9 cellular contexts compared by ENCODE assay signal in genomic region chrX:65750674-65751469, GRCh38.
A peak's percentile ranks its signal among the peaks of the same experiment; 100 is the strongest.
DNase-seq lines count a peak whose midpoint lies in the region; ATAC-seq and TF ChIP-seq lines count a peak whose summit lies in the region.
"Had no signal": no experiment of that assay in that cellular context is flagged by ENCODE, and none has a peak within 500 bp of the region (broad histone marks: within the 10 kb centered on the region; RNA-seq: fewer than 3 reads in every experiment).

No MANE protein-coding gene starts in this region.

- POLR2A ChIA-PET in CD4-positive, alpha-beta T cell (lab: Charles Lee) = interaction anchor here (0.7 to 0.9 kb wide), 2 partner anchors 28 to 154 kb away, joined by 3 read pairs; no protein-coding TSS in a partner anchor

- peak overlapping the region; percentile 81 for H3K27ac Mint-ChIP-seq in CD4-positive, alpha-beta T cell
- peak overlapping the region; percentile 32 for H3K27ac Mint-ChIP-seq in activated T-cell treated with anti-CD3 and anti-CD28 coated beads, Interleukin-2, amount 50 U/mL, for 72 hours

- intact Hi-C loops in CD4-positive, alpha-beta T cell (cut with DNase I, micrococcal nuclease) = no loop called here

- no peak overlapping the region for H3K27ac ChIP-seq in CD4-positive, alpha-beta T cell (ENCODE audit: low read depth, low read length)
- H3K27ac ChIP-seq: SK-N-MC had no signal

- peaks cover 65% of the 10 kb centered on the region for H3K4me1 Mint-ChIP-seq in CD4-positive, alpha-beta T cell (ENCODE audit: low read depth)
- peaks cover 64% of the 10 kb centered on the region for H3K4me1 Mint-ChIP-seq in activated T-cell treated with anti-CD3 and anti-CD28 coated beads, Interleukin-2, amount 50 U/mL, for 72 hours (ENCODE audit: low read depth)

- H3K4me3 Mint-ChIP-seq in CD4-positive, alpha-beta T cell = peak overlapping the region; percentile 52
- H3K4me3 Mint-ChIP-seq in activated T-cell treated with anti-CD3 and anti-CD28 coated beads, Interleukin-2, amount 50 U/mL, for 72 hours = peak overlapping the region; percentile 15 to 38

- ATAC-seq in CD4-positive, alpha-beta T cell (ENCODE audit: poor library complexity) = peak; percentile 73
- ATAC-seq in GM19468 (IDR thresholded peaks at IDR 0.05; ENCODE audit: extremely low read depth, unreplicated experiment) (peak; percentile 64), HG03469 (IDR thresholded peaks at IDR 0.05; ENCODE audit: unreplicated experiment) (peak; percentile 79)
- peak; percentile 72 to 74 for ATAC-seq in activated T-cell treated with anti-CD3 and anti-CD28 coated beads, Interleukin-2, amount 50 U/mL, for 72 hours (replicated peaks in 1 of 2)

- no peaks in the 10 kb centered on the region for H3K9me3 Mint-ChIP-seq in CD4-positive, alpha-beta T cell
- peaks cover 2 to 6% of the 10 kb centered on the region in 2 donors for H3K9me3 Mint-ChIP-seq in activated T-cell treated with anti-CD3 and anti-CD28 coated beads, Interleukin-2, amount 50 U/mL, for 72 hours

- no peak for TF ChIP-seq CTCF in CD4-positive, alpha-beta T cell (IDR thresholded peaks at IDR 0.05)

- DNase-seq in CD4-positive, alpha-beta T cell = peak in 4 of 10 experiments; percentile 4 to 12 (median 8)
- DNase-seq in activated T-cell treated with anti-CD3 and anti-CD28 coated beads, Interleukin-2, amount 50 U/mL, for 72 hours = peak; percentile 12 to 35
- DNase-seq in DMS79 (lab: John Stamatoyannopoulos, UW) (no peak), NCI-H82 treated with DMSO at 0.1 percent for 48 hours (lab: John Stamatoyannopoulos, UW; ENCODE audit: unreplicated experiment) (no peak), dermis blood vessel endothelial cell (no peak)
- DNase-seq in effector CD4-positive, alpha-beta T cell = no peak

- no peaks in the 10 kb centered on the region for H3K27me3 Mint-ChIP-seq in CD4-positive, alpha-beta T cell
- peaks cover 12% of the 10 kb centered on the region for H3K27me3 Mint-ChIP-seq in activated T-cell treated with anti-CD3 and anti-CD28 coated beads, Interleukin-2, amount 50 U/mL, for 72 hours (ENCODE audit: low read depth)

- H3K27me3 ChIP-seq in CD4-positive, alpha-beta T cell (ENCODE audit: control insufficient read depth, insufficient read depth, low read length) = no peaks in the 10 kb centered on the region

- no peaks in the 10 kb centered on the region for H3K9me3 ChIP-seq in CD4-positive, alpha-beta T cell (ENCODE audit: control insufficient read depth, low read length)

- H3K36me3 Mint-ChIP-seq in CD4-positive, alpha-beta T cell (ENCODE audit: low read depth) = no peaks in the 10 kb centered on the region
- H3K36me3 Mint-ChIP-seq in activated T-cell treated with anti-CD3 and anti-CD28 coated beads, Interleukin-2, amount 50 U/mL, for 72 hours (ENCODE audit: insufficient read depth in 2 of 2) = peaks cover 8 to 16% of the 10 kb centered on the region in 2 donors

- CTCF ChIA-PET in CD4-positive, alpha-beta T cell (lab: Charles Lee) = interaction anchor here (1.2 kb wide), 1 partner anchor 15 kb away, joined by 4 read pairs; no protein-coding TSS in a partner anchor

Comparison
In these comparisons a context has a peak if more than half of its experiments do, and no peak if none do; other contexts are left out.
1. DNase-seq: peak in activated T-cell treated with anti-CD3 and anti-CD28 coated beads, Interleukin-2, amount 50 U/mL, for 72 hours (2 of 2); none in DMS79 (single experiment), NCI-H82 treated with DMSO at 0.1 percent for 48 hours (single experiment), effector CD4-positive, alpha-beta T cell (single experiment) and dermis blood vessel endothelial cell (single experiment).
2. Peak in every context shown above with its lines, with median percentiles within 50 percentile points of each other: ATAC-seq.